ENCODE assay signal across 11 cellular contexts in genomic region chr10:102492983-102493382, GRCh38. TPM values are rescaled to one million over a fixed set of nuclear protein-coding genes. Genes with fewer than 3 reads are reported as not detected.
DNase-seq lines count a peak whose midpoint lies in the region; ATAC-seq and TF ChIP-seq lines count a peak whose summit lies in the region.
"Had no signal": no experiment of that assay in that cellular context is flagged by ENCODE, and none has a peak within 500 bp of the region (broad histone marks: within the 10 kb centered on the region; RNA-seq: fewer than 3 reads in every experiment).

No MANE protein-coding gene starts in this region.

- H3K27me3 ChIP-seq in thyroid gland = no peaks in the 10 kb centered on the region
- H3K27me3 ChIP-seq in BE2C = no peaks in the 10 kb centered on the region

- H3K9me3 ChIP-seq in thyroid gland = no peaks in the 10 kb centered on the region
- no peaks in the 10 kb centered on the region for H3K9me3 ChIP-seq in BE2C

- TF ChIP-seq CTCF in chondrocyte (IDR thresholded peaks at IDR 0.05) (no peak), thyroid gland (IDR thresholded peaks at IDR 0.05) (no peak), BE2C (IDR thresholded peaks at IDR 0.05; ENCODE audit: low read depth, low read length) (no peak)

- no peak for ATAC-seq in activated T-cell treated with anti-CD3 and anti-CD28 coated beads, Interleukin-2, amount 50 U/mL, for 4 hours
- ATAC-seq in HG03175 (IDR thresholded peaks at IDR 0.05; ENCODE audit: unreplicated experiment) = no peak

- peak overlapping the region in 2 of 3 donors; percentile 1 to 8 for H3K27ac ChIP-seq in thyroid gland
- H3K27ac ChIP-seq: KMS-11 had no signal

- no peaks in the 10 kb centered on the region for H3K27me3 Mint-ChIP-seq in activated T-cell treated with anti-CD3 and anti-CD28 coated beads, Interleukin-2, amount 50 U/mL, for 24 hours
- no peaks in the 10 kb centered on the region for H3K27me3 Mint-ChIP-seq in activated T-cell treated with anti-CD3 and anti-CD28 coated beads, Interleukin-2, amount 50 U/mL, for 4 hours (ENCODE audit: low read depth)
- no peaks in the 10 kb centered on the region for H3K27me3 Mint-ChIP-seq in chondrocyte (ENCODE audit: low read depth)

- intact Hi-C loops in thyroid gland (cut with DNase I) = no loop called here

- H3K27ac Mint-ChIP-seq in activated T-cell treated with anti-CD3 and anti-CD28 coated beads, Interleukin-2, amount 50 U/mL, for 24 hours = peak overlapping the region; percentile 77
- H3K27ac Mint-ChIP-seq in chondrocyte (ENCODE audit: unreplicated experiment) = no peak overlapping the region

- H3K4me1 ChIP-seq in thyroid gland (peaks cover 18 to 21% of the 10 kb centered on the region in 2 donors), BE2C (no peaks in the 10 kb centered on the region)

- WGBS in thyroid gland, 2 donors = 23 to 27% methylated on average over 2 of the region's 2 CpGs

- no peaks in the 10 kb centered on the region for H3K9me3 Mint-ChIP-seq in activated T-cell treated with anti-CD3 and anti-CD28 coated beads, Interleukin-2, amount 50 U/mL, for 24 hours
- no peaks in the 10 kb centered on the region for H3K9me3 Mint-ChIP-seq in activated T-cell treated with anti-CD3 and anti-CD28 coated beads, Interleukin-2, amount 50 U/mL, for 4 hours
- no peaks in the 10 kb centered on the region for H3K9me3 Mint-ChIP-seq in chondrocyte (ENCODE audit: low read depth)

- no peak for TF ChIP-seq POLR2A in thyroid gland (IDR thresholded peaks at IDR 0.05)

- no peak overlapping the region for H3K4me3 Mint-ChIP-seq in activated T-cell treated with anti-CD3 and anti-CD28 coated beads, Interleukin-2, amount 50 U/mL, for 24 hours
- H3K4me3 Mint-ChIP-seq in activated T-cell treated with anti-CD3 and anti-CD28 coated beads, Interleukin-2, amount 50 U/mL, for 4 hours = no peak overlapping the region
- H3K4me3 Mint-ChIP-seq in chondrocyte (ENCODE audit: unreplicated experiment) = no peak overlapping the region

- peaks cover 64% of the 10 kb centered on the region for H3K36me3 Mint-ChIP-seq in activated T-cell treated with anti-CD3 and anti-CD28 coated beads, Interleukin-2, amount 50 U/mL, for 24 hours (ENCODE audit: low read depth)
- H3K36me3 Mint-ChIP-seq in activated T-cell treated with anti-CD3 and anti-CD28 coated beads, Interleukin-2, amount 50 U/mL, for 4 hours (ENCODE audit: insufficient read depth) = peaks cover 4% of the 10 kb centered on the region
- peaks cover 6% of the 10 kb centered on the region for H3K36me3 Mint-ChIP-seq in chondrocyte (ENCODE audit: low read depth)

- no peak for DNase-seq in activated T-cell treated with anti-CD3 and anti-CD28 coated beads, Interleukin-2, amount 50 U/mL, for 24 hours
- DNase-seq in activated T-cell treated with anti-CD3 and anti-CD28 coated beads, Interleukin-2, amount 50 U/mL, for 4 hours = no peak
- DNase-seq in chondrocyte (ENCODE audit: low spot score) (peak; percentile 17), medulla oblongata (ENCODE audit: extremely low spot score) (peak; percentile 87), thyroid gland (peak; percentile 81 to 86), BE2C (no peak)
- no peak for DNase-seq in stimulated activated CD8-positive, alpha-beta memory T cell treated with anti-CD3 and anti-CD28 coated beads, Interleukin-4, amount 100 ng/mL, for 48 hours
- DNase-seq: islet precursor cell had no signal

- H3K4me3 ChIP-seq in thyroid gland (replicated peaks in 1 of 3) = no peak overlapping the region
- no peak overlapping the region for H3K4me3 ChIP-seq in BE2C (ENCODE audit: low read depth, low read length)

- peaks cover 28% of the 10 kb centered on the region for H3K4me1 Mint-ChIP-seq in activated T-cell treated with anti-CD3 and anti-CD28 coated beads, Interleukin-2, amount 50 U/mL, for 24 hours (ENCODE audit: low read depth)
- H3K4me1 Mint-ChIP-seq in activated T-cell treated with anti-CD3 and anti-CD28 coated beads, Interleukin-2, amount 50 U/mL, for 4 hours (ENCODE audit: low read depth) = peaks cover 12% of the 10 kb centered on the region
- H3K4me1 Mint-ChIP-seq in chondrocyte (ENCODE audit: low read depth) = peaks cover 20% of the 10 kb centered on the region

- peaks cover 11 to 14% of the 10 kb centered on the region in 2 donors for H3K36me3 ChIP-seq in thyroid gland
- peaks cover 25% of the 10 kb centered on the region for H3K36me3 ChIP-seq in BE2C

RNA-seq across cellular contexts. Expression of gene ACTR1A, which starts 9.5 kb away (rescaled TPM):
- total RNA-seq in activated T-cell treated with anti-CD3 and anti-CD28 coated beads, Interleukin-2, amount 50 U/mL, for 4 hours = 10 to 100 TPM; 65.2 to 69.8 (median 67.1) TPM
- 128 to 137 TPM (median 128 TPM) in 3 replicates for total RNA-seq in chondrocyte
- 100 to 1,000 TPM in 3 of 4 donors, 10 to 100 TPM in 1; 94.1 to 111 (median 103) TPM for total RNA-seq in thyroid gland
- polyA plus RNA-seq in BE2C (2012; ENCODE audit: insufficient read depth, insufficient read length, low read depth) = 155 TPM

RNA-seq across cellular contexts. Expression of gene SUFU, which starts 10.8 kb away (rescaled TPM):
- total RNA-seq in activated T-cell treated with anti-CD3 and anti-CD28 coated beads, Interleukin-2, amount 50 U/mL, for 4 hours = 1 to 10 TPM; 8.7 to 8.8 (median 8.8) TPM
- total RNA-seq in chondrocyte = 14.5 to 15.5 TPM (median 15.5 TPM) in 3 replicates
- total RNA-seq in thyroid gland = 1 to 10 TPM; 2.3 to 5.4 (median 4.4) TPM
- 21.3 TPM for polyA plus RNA-seq in BE2C (2012; ENCODE audit: insufficient read depth, insufficient read length, low read depth)

RNA-seq across cellular contexts. Expression of gene C10orf95, which starts 41.6 kb away (rescaled TPM):
- under 1 TPM; 0.27 to 0.96 (median 0.45) TPM for total RNA-seq in activated T-cell treated with anti-CD3 and anti-CD28 coated beads, Interleukin-2, amount 50 U/mL, for 4 hours
- total RNA-seq in chondrocyte (not detected in 3 replicates), thyroid gland (1 to 10 TPM; 1.1 to 2.9 (median 1.8) TPM)
- polyA plus RNA-seq in BE2C (2012; ENCODE audit: insufficient read depth, insufficient read length, low read depth) = 1.0 TPM
- polyA plus RNA-seq: BJ had no signal

Comparison
In these comparisons a context has a peak if more than half of its experiments do, and no peak if none do; other contexts are left out.
1. DNase-seq: peak in chondrocyte (single experiment), medulla oblongata (single experiment) and thyroid gland (2 of 2); none in activated T-cell treated with anti-CD3 and anti-CD28 coated beads, Interleukin-2, amount 50 U/mL, for 24 hours (single experiment), activated T-cell treated with anti-CD3 and anti-CD28 coated beads, Interleukin-2, amount 50 U/mL, for 4 hours (single experiment), stimulated activated CD8-positive, alpha-beta memory T cell treated with anti-CD3 and anti-CD28 coated beads, Interleukin-4, amount 100 ng/mL, for 48 hours (single experiment) and BE2C (single experiment).